In the genomic region with DNA sequence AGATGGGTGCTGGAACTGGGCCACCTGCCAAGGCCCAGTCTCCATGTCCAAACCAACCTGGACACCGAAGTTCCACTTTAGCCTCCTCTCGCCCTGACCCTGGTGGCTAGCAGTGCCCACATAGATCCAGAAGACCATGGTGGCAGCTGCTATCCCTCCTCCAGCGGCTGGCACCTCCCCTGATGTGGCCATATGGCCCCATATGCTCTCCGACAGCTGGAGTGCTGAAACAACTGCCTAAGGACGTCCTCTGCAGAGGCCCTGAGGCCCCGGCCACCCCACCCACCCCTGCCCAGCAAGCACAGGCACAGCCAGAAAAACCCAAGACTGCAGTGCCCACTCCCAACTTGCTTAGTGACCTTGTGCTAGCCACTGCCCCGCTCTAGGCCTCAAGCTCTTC, we compare ENCODE assay signal across 17 cellular contexts.
DNase-seq lines count a peak whose midpoint lies in the region; ATAC-seq and TF ChIP-seq lines count a peak whose summit lies in the region.
"Had no signal": no experiment of that assay in that cellular context is flagged by ENCODE, and none has a peak within 500 bp of the region (broad histone marks: within the 10 kb centered on the region; RNA-seq: fewer than 3 reads in every experiment).

No MANE protein-coding gene starts in this region.

- peaks cover 44% of the 10 kb centered on the region for H3K27me3 Mint-ChIP-seq in T-helper 17 cell

- no peak overlapping the region for H3K4me2 ChIP-seq in mesenchymal stem cell (ENCODE audit: low read length, poor library complexity, severe bottlenecking)
- H3K4me2 ChIP-seq: GM23338 had no signal

- no peak overlapping the region for H2AFZ ChIP-seq in mesenchymal stem cell (ENCODE audit: low read depth, low read length)
- H2AFZ ChIP-seq: GM23338 had no signal

- H2BK5ac ChIP-seq in mesenchymal stem cell (ENCODE audit: low read depth, low read length, poor library complexity, severe bottlenecking): no peak overlapping the region

- DNase-seq in NCI-H82 (lab: John Stamatoyannopoulos, UW): peak; percentile 48
- DNase-seq in NCI-H82 treated with DMSO at 0.1 percent for 48 hours (lab: John Stamatoyannopoulos, UW; ENCODE audit: unreplicated experiment): no peak
- DNase-seq in NCI-H524 (lab: John Stamatoyannopoulos, UW): peak; percentile 83 to 93
- no peak for DNase-seq in mesenchymal stem cell
- DNase-seq in omental fat pad (ENCODE audit: low spot score): no peak
- DNase-seq in T-helper 17 cell: no peak
- no peak for DNase-seq in stimulated activated effector memory CD8-positive, alpha-beta T cell treated with anti-CD3 and anti-CD28 coated beads, Interleukin-12 subunit alpha, Interleukin-12 subunit beta, amount 100 ng/mL, for 72 hours (ENCODE audit: low spot score in 2 of 2)
- DNase-seq: Caco-2; CD8-positive, alpha-beta memory T cell; H9 had no signal

- H3K23ac ChIP-seq in mesenchymal stem cell (ENCODE audit: low read length in 2 of 2): no peak overlapping the region

- peaks cover 7% of the 10 kb centered on the region for H3K4me1 Mint-ChIP-seq in T-helper 17 cell
- no peaks in the 10 kb centered on the region for H3K4me1 Mint-ChIP-seq in stimulated activated effector memory CD8-positive, alpha-beta T cell treated with anti-CD3 and anti-CD28 coated beads, Interleukin-12 subunit alpha, Interleukin-12 subunit beta, amount 100 ng/mL, for 72 hours
- H3K4me1 Mint-ChIP-seq: CD14-positive monocyte had no signal

- no peak overlapping the region for H3K9ac ChIP-seq in mesenchymal stem cell (ENCODE audit: low read length)

- no peak overlapping the region for H2BK12ac ChIP-seq in mesenchymal stem cell (ENCODE audit: low read length in 2 of 2)

- peak overlapping the region; percentile 5 for H4K91ac ChIP-seq in mesenchymal stem cell (ENCODE audit: low read length)

- no peak overlapping the region for H3K27ac ChIP-seq in mesenchymal stem cell (ENCODE audit: low read length, poor library complexity, severe bottlenecking)
- H3K27ac ChIP-seq: 22Rv1, HL-60 had no signal

- H3K4me3 ChIP-seq in mesenchymal stem cell (ENCODE audit: insufficient read depth in 1 of 2, low read depth in 1 of 2, low read length in 2 of 2): no peak overlapping the region
- H3K4me3 ChIP-seq: GM12878, GM23338, K562 had no signal

- ATAC-seq in omental fat pad (ENCODE audit: low FRiP score): no peak
- ATAC-seq in T-helper 17 cell: no peak
- ATAC-seq in stimulated activated effector memory CD8-positive, alpha-beta T cell treated with anti-CD3 and anti-CD28 coated beads, Interleukin-12 subunit alpha, Interleukin-12 subunit beta, amount 100 ng/mL, for 72 hours: no peak
- no peak for ATAC-seq in HG02973 (IDR thresholded peaks at IDR 0.05; ENCODE audit: unreplicated experiment)
- ATAC-seq: GM12878, GM23338, K562 had no signal

- H3K9me3 Mint-ChIP-seq in stimulated activated effector memory CD8-positive, alpha-beta T cell treated with anti-CD3 and anti-CD28 coated beads, Interleukin-12 subunit alpha, Interleukin-12 subunit beta, amount 100 ng/mL, for 72 hours: no peaks in the 10 kb centered on the region
- H3K9me3 Mint-ChIP-seq: CD14-positive monocyte; CD8-positive, alpha-beta memory T cell; GM23338; H9 had no signal

- WGBS in mesenchymal stem cell: 74% methylated on average over 7 of the region's 7 CpGs

- H3K27ac Mint-ChIP-seq in T-helper 17 cell: no peak overlapping the region
- H3K27ac Mint-ChIP-seq in stimulated activated effector memory CD8-positive, alpha-beta T cell treated with anti-CD3 and anti-CD28 coated beads, Interleukin-12 subunit alpha, Interleukin-12 subunit beta, amount 100 ng/mL, for 72 hours: no peak overlapping the region
- H3K27ac Mint-ChIP-seq: CD8-positive, alpha-beta memory T cell; GM23338; H9 had no signal

- no peak overlapping the region for H3K4ac ChIP-seq in mesenchymal stem cell (ENCODE audit: low read depth in 1 of 2, low read length in 2 of 2)

- H3K9me3 ChIP-seq in mesenchymal stem cell (ENCODE audit: control insufficient read depth, low read length) (no peaks in the 10 kb centered on the region), T-helper 17 cell (ENCODE audit: control insufficient read depth, low read length, poor library complexity, severe bottlenecking) (no peaks in the 10 kb centered on the region)
- H3K9me3 ChIP-seq: Caco-2 had no signal

- peaks cover 72 to 80% of the 10 kb centered on the region in 2 experiments for H3K27me3 ChIP-seq in mesenchymal stem cell (ENCODE audit: control insufficient read depth in 1 of 2, insufficient read depth in 1 of 2, low read length in 2 of 2)

- H2BK15ac ChIP-seq in mesenchymal stem cell (ENCODE audit: low read depth, poor library complexity, severe bottlenecking): no peak overlapping the region

- no peak overlapping the region for H4K8ac ChIP-seq in mesenchymal stem cell (ENCODE audit: low read length)

- no peak for TF ChIP-seq CTCF in omental fat pad (IDR thresholded peaks at IDR 0.05)

- H3K14ac ChIP-seq in mesenchymal stem cell (ENCODE audit: low read length in 2 of 2): no peak overlapping the region

- H3K18ac ChIP-seq in mesenchymal stem cell (ENCODE audit: low read depth in 1 of 2, low read length in 2 of 2): no peak overlapping the region

- no peaks in the 10 kb centered on the region for H3K36me3 Mint-ChIP-seq in T-helper 17 cell (ENCODE audit: low read depth)
- no peaks in the 10 kb centered on the region for H3K36me3 Mint-ChIP-seq in stimulated activated effector memory CD8-positive, alpha-beta T cell treated with anti-CD3 and anti-CD28 coated beads, Interleukin-12 subunit alpha, Interleukin-12 subunit beta, amount 100 ng/mL, for 72 hours
- H3K36me3 Mint-ChIP-seq: CD14-positive monocyte; CD8-positive, alpha-beta memory T cell had no signal

- peaks cover 14% of the 10 kb centered on the region for H3K4me1 ChIP-seq in mesenchymal stem cell (ENCODE audit: control insufficient read depth, insufficient read depth, low read depth, low read length)

- no peaks in the 10 kb centered on the region for H3K36me3 ChIP-seq in mesenchymal stem cell (ENCODE audit: control insufficient read depth in 1 of 2, insufficient read depth in 2 of 2, low read depth in 1 of 2, low read length in 2 of 2)

- no peak overlapping the region for H2BK120ac ChIP-seq in mesenchymal stem cell (ENCODE audit: low read depth, low read length)

- H3K4me3 Mint-ChIP-seq in T-helper 17 cell: no peak overlapping the region
- H3K4me3 Mint-ChIP-seq in stimulated activated effector memory CD8-positive, alpha-beta T cell treated with anti-CD3 and anti-CD28 coated beads, Interleukin-12 subunit alpha, Interleukin-12 subunit beta, amount 100 ng/mL, for 72 hours: no peak overlapping the region
- H3K4me3 Mint-ChIP-seq: CD14-positive monocyte; CD8-positive, alpha-beta memory T cell; GM23338; H9 had no signal

- H2AK5ac ChIP-seq in mesenchymal stem cell (ENCODE audit: low read length, severe bottlenecking): no peak overlapping the region

- H3K79me1 ChIP-seq in mesenchymal stem cell (replicated peaks; ENCODE audit: low read length, poor library complexity, severe bottlenecking): no peaks in the 10 kb centered on the region

Comparison
In these comparisons a context has a peak if more than half of its experiments do, and no peak if none do; other contexts are left out.
1. DNase-seq: peak in NCI-H82 (single experiment) and NCI-H524 (2 of 2); none in NCI-H82 treated with DMSO at 0.1 percent for 48 hours (single experiment), mesenchymal stem cell (single experiment), omental fat pad (single experiment), T-helper 17 cell (0 of 3) and stimulated activated effector memory CD8-positive, alpha-beta T cell treated with anti-CD3 and anti-CD28 coated beads, Interleukin-12 subunit alpha, Interleukin-12 subunit beta, amount 100 ng/mL, for 72 hours (0 of 2).